17 cellular contexts compared by ENCODE assay signal in the genomic region with DNA sequence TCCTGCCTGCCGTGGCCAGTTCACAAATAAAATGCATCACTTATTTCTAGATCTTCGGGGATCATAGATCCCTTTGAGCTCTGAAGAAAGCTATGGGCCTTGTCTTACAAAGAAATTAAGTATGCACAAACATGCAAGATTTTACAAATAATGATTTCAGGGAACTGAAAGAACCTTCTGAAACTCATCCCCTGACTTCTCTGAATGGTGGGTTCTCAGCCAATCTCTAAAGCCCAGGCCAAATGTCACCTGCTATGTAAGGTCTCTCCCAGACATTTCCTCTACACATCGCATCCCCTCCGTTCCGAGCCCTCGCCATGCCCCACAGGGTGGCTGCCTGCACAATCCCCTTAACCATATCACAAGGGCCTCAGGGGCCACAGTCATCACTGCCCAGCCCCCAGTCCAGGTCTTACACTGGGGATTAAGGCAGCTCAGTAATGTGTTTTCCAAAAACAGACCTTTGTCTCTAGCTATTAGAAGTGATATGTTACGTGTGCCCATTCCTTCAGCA. TPM values are rescaled to one million over a fixed set of nuclear protein-coding genes. Genes with fewer than 3 reads are reported as not detected.
A peak's percentile ranks its signal among the peaks of the same experiment; 100 is the strongest.
DNase-seq lines count a peak whose midpoint lies in the region; ATAC-seq, FAIRE-seq and TF ChIP-seq lines count a peak whose summit lies in the region.
"Had no signal": no experiment of that assay in that cellular context is flagged by ENCODE, and none has a peak within 500 bp of the region (broad histone marks: within the 10 kb centered on the region; RNA-seq: fewer than 3 reads in every experiment).

No MANE protein-coding gene starts in this region.

- H3K9me3 ChIP-seq in IMR-90 (ENCODE audit: control insufficient read depth, insufficient read depth, low read length), result no peaks in the 10 kb centered on the region
- no peaks in the 10 kb centered on the region for H3K9me3 ChIP-seq in K562 (replicated peaks; ENCODE audit: control insufficient read depth, insufficient read depth, low read depth, low read length)
- H3K9me3 ChIP-seq: BLaER1 treated with 17β-estradiol and CSF1 and Interleukin-3, amounts not matched to agents 10 nM and 100 nM had no signal

- peak overlapping the region; percentile 44; the same call in 1 of the 2 replicates for H4K91ac ChIP-seq in IMR-90 (ENCODE audit: insufficient read depth, low read depth, low read length)

- H3K9ac ChIP-seq in IMR-90 (ENCODE audit: low read depth, low read length), result no peak overlapping the region
- H3K9ac ChIP-seq in K562 (ENCODE audit: insufficient read depth in 1 of 2, low read depth in 2 of 2, low read length in 2 of 2), result no peak overlapping the region
- H3K9ac ChIP-seq: BLaER1 treated with 17β-estradiol and CSF1 and Interleukin-3, amounts not matched to agents 10 nM and 100 nM; GM23248 had no signal

- no peaks in the 10 kb centered on the region for H4K20me1 ChIP-seq in IMR-90 (ENCODE audit: insufficient read depth, low read length)
- H4K20me1 ChIP-seq in K562 (replicated peaks; ENCODE audit: control insufficient read depth, insufficient read depth, low read length), result no peaks in the 10 kb centered on the region
- H4K20me1 ChIP-seq: BLaER1 treated with 17β-estradiol and CSF1 and Interleukin-3, amounts not matched to agents 10 nM and 100 nM had no signal

- 0 out of 2 replicates have a peak overlapping the region, but pooled peaks have one; percentile 8 for H2BK120ac ChIP-seq in IMR-90 (ENCODE audit: low read depth, low read length)

- H3K4ac ChIP-seq in IMR-90 (ENCODE audit: low read depth, low read length), result peak overlapping the region; percentile 39; the same call in 1 of the 2 replicates

- peak overlapping the region; percentile 77 for H2AK5ac ChIP-seq in IMR-90 (ENCODE audit: low read depth, low read length)

- H3K27ac ChIP-seq in IMR-90 (ENCODE audit: insufficient read depth, low read length) (peak overlapping the region; percentile 64), K562 (ENCODE audit: extremely low read depth, low read depth, low read length) (no peak overlapping the region)
- H3K27ac ChIP-seq: BLaER1 treated with 17β-estradiol and CSF1 and Interleukin-3, amounts not matched to agents 10 nM and 100 nM; GM23248 had no signal

- TF ChIP-seq POLR2A in IMR-90 (IDR thresholded peaks at IDR 0.05; ENCODE audit: low read depth, low read length) (no peak), K562 (conservative IDR thresholded peaks at IDR 0.05) (no peak)

- TF ChIP-seq EP300 in K562 (IDR thresholded peaks at IDR 0.05; ENCODE audit: low read length), result no peak

- H3K27me3 ChIP-seq in IMR-90 (ENCODE audit: control insufficient read depth, insufficient read depth, low read length), result no peaks in the 10 kb centered on the region
- no peaks in the 10 kb centered on the region for H3K27me3 ChIP-seq in K562 (ENCODE audit: control insufficient read depth in 2 of 2, insufficient read depth in 2 of 2, low read length in 2 of 2)
- H3K27me3 ChIP-seq: BLaER1 treated with 17β-estradiol and CSF1 and Interleukin-3, amounts not matched to agents 10 nM and 100 nM had no signal

- in situ Hi-C loops in IMR-90 (cut with MboI; ENCODE audit: low sequenced_read_pairs) (loop anchor here (25.0 kb wide), 1 partner anchor 793 kb away; a partner anchor contains a TSS), K562 (cut with MboI) (loop anchor here (5.0 to 25.0 kb wide), 3 partner anchors 198 to 568 kb away; no protein-coding TSS in a partner anchor), ACHN (cut with HindIII; ENCODE audit: low pct_ligation_motif_present, low pct_unique_long_range_greater_than_20kb, low sequenced_read_pairs) (loop anchor here (10.0 to 25.0 kb wide), 2 partner anchors 200 to 418 kb away; a partner anchor contains a TSS)

- peaks cover 3% of the 10 kb centered on the region for H3K4me1 Mint-ChIP-seq in T-helper 1 cell treated with Interleukin-12 subunit alpha and Interleukin-12 subunit beta and Interleukin-4 antibody, amounts not matched to agents 30 μg/mL and 1 μg/mL, for 36 hours (ENCODE audit: low read depth)
- H3K4me1 Mint-ChIP-seq in stimulated activated memory B cell treated with anti-CD40 and anti-IgM and Interleukin-4, amounts not matched to agents 10 μg/mL and 1 μg/mL and 100 μg/mL, for 72 hours, result peaks cover 10% of the 10 kb centered on the region

- no peak overlapping the region for H3K56ac ChIP-seq in IMR-90 (ENCODE audit: extremely low read depth, insufficient read depth, low read length)

- H3K4me1 ChIP-seq in IMR-90 (ENCODE audit: control insufficient read depth, insufficient read depth, low read length) (peaks cover 9% of the 10 kb centered on the region), K562 (replicated peaks in 1 of 2; ENCODE audit: control insufficient read depth in 2 of 2, insufficient read depth in 2 of 2, low read length in 2 of 2) (peaks cover 0 to under 1% of the 10 kb centered on the region in 2 experiments; a peak in 1 of 5 replicates)
- H3K4me1 ChIP-seq: BLaER1 treated with 17β-estradiol and CSF1 and Interleukin-3, amounts not matched to agents 10 nM and 100 nM had no signal

- H2AK9ac ChIP-seq in IMR-90 (replicated peaks; ENCODE audit: low read depth, low read length, poor library complexity), result no peak overlapping the region

- no peak overlapping the region for H3K23ac ChIP-seq in IMR-90 (ENCODE audit: low read depth, low read length)

- H3K18ac ChIP-seq in IMR-90 (ENCODE audit: low read depth, low read length), result peak overlapping the region; percentile 82

- no peaks in the 10 kb centered on the region for H3K27me3 Mint-ChIP-seq in T-helper 1 cell treated with Interleukin-12 subunit alpha and Interleukin-12 subunit beta and Interleukin-4 antibody, amounts not matched to agents 30 μg/mL and 1 μg/mL, for 36 hours (ENCODE audit: low read depth)
- H3K27me3 Mint-ChIP-seq in stimulated activated memory B cell treated with anti-CD40 and anti-IgM and Interleukin-4, amounts not matched to agents 10 μg/mL and 1 μg/mL and 100 μg/mL, for 72 hours, result no peaks in the 10 kb centered on the region
- H3K27me3 Mint-ChIP-seq: CD4-positive, alpha-beta T cell had no signal

- peak overlapping the region; percentile 43 for H2BK5ac ChIP-seq in IMR-90 (ENCODE audit: low read depth, low read length, poor library complexity, severe bottlenecking)

- no peak for FAIRE-seq in K562 (lab: Jason Lieb, UNC)
- FAIRE-seq: GM12878, H54 had no signal

- dilution Hi-C loops in IMR-90 (cut with HindIII; ENCODE audit: low sequenced_read_pairs, unreplicated experiment), result loop anchor here (25.0 kb wide), 1 partner anchor 418 kb away; a partner anchor contains a TSS

- H3K9me3 Mint-ChIP-seq in T-helper 1 cell treated with Interleukin-12 subunit alpha and Interleukin-12 subunit beta and Interleukin-4 antibody, amounts not matched to agents 30 μg/mL and 1 μg/mL, for 36 hours, result no peaks in the 10 kb centered on the region
- H3K9me3 Mint-ChIP-seq in stimulated activated memory B cell treated with anti-CD40 and anti-IgM and Interleukin-4, amounts not matched to agents 10 μg/mL and 1 μg/mL and 100 μg/mL, for 72 hours, result no peaks in the 10 kb centered on the region
- H3K9me3 Mint-ChIP-seq: CD4-positive, alpha-beta T cell had no signal

- POLR2A ChIA-PET in IMR-90 (lab: Charles Lee; ENCODE audit: unreplicated experiment), result no interaction called here
- POLR2A ChIA-PET in K562 (lab: Yijun Ruan, JAX), result interaction anchor here (0.6 to 1.1 kb wide), 3 partner anchors 26 to 699 kb away, joined by 3 read pairs; no protein-coding TSS in a partner anchor

- no peak overlapping the region for H4K5ac ChIP-seq in IMR-90 (ENCODE audit: low read depth, low read length)

- H3K4me3 ChIP-seq in IMR-90 (ENCODE audit: insufficient read depth, low read depth, low read length) (no peak overlapping the region), K562 (no peak overlapping the region)
- H3K4me3 ChIP-seq: BLaER1 treated with 17β-estradiol and CSF1 and Interleukin-3, amounts not matched to agents 10 nM and 100 nM; GM12878; GM23248 had no signal

- H3K14ac ChIP-seq in IMR-90 (replicated peaks; ENCODE audit: low read depth, low read length), result 0 out of 2 replicates have a peak overlapping the region, but pooled peaks have one; percentile 42

- H3K79me2 ChIP-seq in K562 (ENCODE audit: control insufficient read depth, insufficient read depth, low read length), result no peaks in the 10 kb centered on the region

- TF ChIP-seq RAD21 in IMR-90 (IDR thresholded peaks at IDR 0.05; ENCODE audit: low read length), result no peak
- no peak for TF ChIP-seq RAD21 in K562 (CRISPR knock-in tag; conservative IDR thresholded peaks at IDR 0.05 in 1 of 2, IDR thresholded peaks at IDR 0.05 in 1 of 2)

- intact Hi-C loops in IMR-90 (cut with micrococcal nuclease) (no loop called here), K562 (cut with micrococcal nuclease) (no loop called here)

- WGBS in IMR-90 (ENCODE audit: extremely low coverage in 2 of 2, insufficient read length in 1 of 2), 2 experiments, result no CpG with 5 or more reads among the region's 7 CpGs
- WGBS in K562 (ENCODE audit: insufficient coverage, low coverage, missing lambda C conversion rate), result 80% methylated on average over 7 of the region's 7 CpGs

- peaks cover 46% of the 10 kb centered on the region for H3K36me3 Mint-ChIP-seq in T-helper 1 cell treated with Interleukin-12 subunit alpha and Interleukin-12 subunit beta and Interleukin-4 antibody, amounts not matched to agents 30 μg/mL and 1 μg/mL, for 36 hours (ENCODE audit: low read depth)
- peaks cover 40% of the 10 kb centered on the region for H3K36me3 Mint-ChIP-seq in stimulated activated memory B cell treated with anti-CD40 and anti-IgM and Interleukin-4, amounts not matched to agents 10 μg/mL and 1 μg/mL and 100 μg/mL, for 72 hours

- H2BK15ac ChIP-seq in IMR-90 (ENCODE audit: low read depth, low read length), result 0 out of 3 replicates have a peak overlapping the region, but pooled peaks have one; percentile 23

- H3K4me3 Mint-ChIP-seq in T-helper 1 cell treated with Interleukin-12 subunit alpha and Interleukin-12 subunit beta and Interleukin-4 antibody, amounts not matched to agents 30 μg/mL and 1 μg/mL, for 36 hours, result no peak overlapping the region
- H3K4me3 Mint-ChIP-seq in stimulated activated memory B cell treated with anti-CD40 and anti-IgM and Interleukin-4, amounts not matched to agents 10 μg/mL and 1 μg/mL and 100 μg/mL, for 72 hours, result no peak overlapping the region
- H3K4me3 Mint-ChIP-seq: CD4-positive, alpha-beta T cell had no signal

- BruUV-seq in IMR-90 (replicated peaks; lab: Mats Ljungman, UMichigan) (no TSS peak), K562 (replicated peaks; lab: Mats Ljungman, UMichigan) (no TSS peak)

- CTCF ChIA-PET in IMR-90 (lab: Yijun Ruan, JAX), result no interaction called here
- CTCF ChIA-PET in K562 (lab: Yijun Ruan, JAX; ENCODE audit: low intra/inter-chr PET ratio), result no interaction called here

- H4K8ac ChIP-seq in IMR-90 (ENCODE audit: low read depth in 2 of 2, low read length in 2 of 2), result peak overlapping the region in 1 of 2 experiments; percentile 53; a peak in 1 of 4 replicates

- DNase-seq in T-helper 1 cell (no peak), IMR-90 (no peak), K562 (ENCODE audit: extremely low read depth in 1 of 4, low spot score in 3 of 4) (no peak), ACHN (no peak)
- DNase-seq: 8988T; CD4-positive, alpha-beta T cell; DMS79; GM23248 had no signal

- ATAC-seq in IMR-90 (ENCODE audit: low read depth), result peak; percentile 13; the same call in 1 of the 2 replicates
- no peak for ATAC-seq in K562
- no peak for ATAC-seq in stimulated activated memory B cell treated with anti-CD40 and anti-IgM and Interleukin-4, amounts not matched to agents 10 μg/mL and 1 μg/mL and 100 μg/mL, for 72 hours
- no peak for ATAC-seq in GM18909 (IDR thresholded peaks at IDR 0.05; ENCODE audit: poor library complexity, unreplicated experiment)
- ATAC-seq in GM21717 (IDR thresholded peaks at IDR 0.05; ENCODE audit: unreplicated experiment), result no peak
- ATAC-seq: GM12878, HCT116 had no signal

- H3K36me3 ChIP-seq in IMR-90 (ENCODE audit: control insufficient read depth, insufficient read depth, low read length), result peaks cover 34% of the 10 kb centered on the region
- H3K36me3 ChIP-seq in K562 (ENCODE audit: control insufficient read depth, insufficient read depth, low read length), result peaks cover 22% of the 10 kb centered on the region; the same call in 2 of the 3 replicates

- peak overlapping the region; percentile 58 for H3K27ac Mint-ChIP-seq in T-helper 1 cell treated with Interleukin-12 subunit alpha and Interleukin-12 subunit beta and Interleukin-4 antibody, amounts not matched to agents 30 μg/mL and 1 μg/mL, for 36 hours
- peak overlapping the region; percentile 45 for H3K27ac Mint-ChIP-seq in stimulated activated memory B cell treated with anti-CD40 and anti-IgM and Interleukin-4, amounts not matched to agents 10 μg/mL and 1 μg/mL and 100 μg/mL, for 72 hours
- H3K27ac Mint-ChIP-seq: CD4-positive, alpha-beta T cell had no signal

- H3K9me1 ChIP-seq in IMR-90 (ENCODE audit: insufficient read depth, low read length), result peaks cover 21% of the 10 kb centered on the region
- no peaks in the 10 kb centered on the region for H3K9me1 ChIP-seq in K562 (ENCODE audit: control insufficient read depth, insufficient read depth, low read length)

- H3K4me2 ChIP-seq in IMR-90 (ENCODE audit: low read depth, low read length) (peak overlapping the region; percentile 53; the same call in 1 of the 2 replicates), K562 (ENCODE audit: insufficient read depth, low read length) (no peak overlapping the region)
- H3K4me2 ChIP-seq: BLaER1 treated with 17β-estradiol and CSF1 and Interleukin-3, amounts not matched to agents 10 nM and 100 nM had no signal

- H3K79me1 ChIP-seq in IMR-90 (ENCODE audit: low read depth in 1 of 2, low read length in 2 of 2), result peaks cover 0 to 23% of the 10 kb centered on the region in 2 experiments; a peak in 2 of 4 replicates

- 0 out of 2 replicates have a peak overlapping the region, but pooled peaks have one; percentile 23 for H2BK20ac ChIP-seq in IMR-90 (ENCODE audit: low read depth, low read length)

- TF ChIP-seq CTCF in IMR-90 (conservative IDR thresholded peaks at IDR 0.05; ENCODE audit: low read depth, low read length) (no peak), K562 (IDR thresholded peaks at IDR 0.05 in 2 of 3, conservative IDR thresholded peaks at IDR 0.05 in 1 of 3; ENCODE audit: insufficient read depth in 2 of 3, low read depth in 1 of 3, low read length in 3 of 3) (no peak)

- H2AFZ ChIP-seq in IMR-90 (replicated peaks; ENCODE audit: low read length, poor library complexity) (no peak overlapping the region), K562 (ENCODE audit: low read depth, low read length) (no peak overlapping the region)
- H2AFZ ChIP-seq: GM23248 had no signal

RNA-seq across cellular contexts. Expression of a gene that starts 16.1 kb away (rescaled TPM):
- total RNA-seq in IMR-90 (2012; rRNA removed), result not detected in 2 replicates
- not detected in 2 replicates for polyA plus RNA-seq in IMR-90 (2012; rRNA removed)
- not detected in 2 replicates for polyA plus RNA-seq in IMR-90 (2012; cell fraction: cytosol; rRNA removed)
- not detected in 2 replicates for polyA plus RNA-seq in IMR-90 (2012; cell fraction: nucleus; rRNA removed; ENCODE audit: low replicate concordance)
- not detected in 2 replicates for total RNA-seq in K562 (2011; cell fraction: chromatin; rRNA removed; ENCODE audit: low replicate concordance)
- not detected in 2 replicates for total RNA-seq in K562 (2011; cell fraction: nucleolus; rRNA removed)
- total RNA-seq in K562 (2011; cell fraction: nucleoplasm; rRNA removed), result not detected in 2 replicates
- total RNA-seq in K562 (2014; rRNA removed), result not detected in 2 replicates
- total RNA-seq in K562 (2014; rRNA removed; fragmentation: Illumina TruSeq; extraction: Trizol), result not detected in 2 replicates
- total RNA-seq in K562 (2015; rRNA removed; fragmentation: Illumina TruSeq; extraction: Trizol), result not detected in 2 replicates
- not detected in 2 replicates for total RNA-seq in K562 (2021)
- polyA plus RNA-seq in K562 (2011; rRNA removed), result not detected in 2 replicates
- not detected in 2 replicates for polyA plus RNA-seq in K562 (2011; cell fraction: cytosol; rRNA removed)
- not detected in 2 replicates for polyA plus RNA-seq in K562 (2011; cell fraction: nucleus; rRNA removed)
- polyA plus RNA-seq in K562 (2012), result not detected in 2 replicates
- polyA plus RNA-seq in K562 (2014; fragmentation: Illumina TruSeq; extraction: Trizol), result not detected in 2 replicates
- polyA plus RNA-seq in K562 (2014; fragmentation: Nextera tagmentation; extraction: Ambion mirVana), result not detected
- not detected in 2 replicates for polyA plus RNA-seq in K562 (2014; rRNA removed)
- polyA minus RNA-seq in K562 (2011; rRNA and poly(A)+ RNA removed), result not detected in 2 replicates
- not detected in 2 replicates for polyA minus RNA-seq in K562 (2011; cell fraction: cytosol; rRNA and poly(A)+ RNA removed)
- polyA minus RNA-seq in K562 (2011; cell fraction: nucleus; rRNA and poly(A)+ RNA removed), result not detected in 2 replicates
- total RNA-seq: CD4-positive, alpha-beta T cell; G401; GM12878; GM23248 had no signal
- polyA plus RNA-seq: GM12878, GM23248 had no signal
